19 cellular contexts compared by ENCODE assay signal in the genomic region with DNA sequence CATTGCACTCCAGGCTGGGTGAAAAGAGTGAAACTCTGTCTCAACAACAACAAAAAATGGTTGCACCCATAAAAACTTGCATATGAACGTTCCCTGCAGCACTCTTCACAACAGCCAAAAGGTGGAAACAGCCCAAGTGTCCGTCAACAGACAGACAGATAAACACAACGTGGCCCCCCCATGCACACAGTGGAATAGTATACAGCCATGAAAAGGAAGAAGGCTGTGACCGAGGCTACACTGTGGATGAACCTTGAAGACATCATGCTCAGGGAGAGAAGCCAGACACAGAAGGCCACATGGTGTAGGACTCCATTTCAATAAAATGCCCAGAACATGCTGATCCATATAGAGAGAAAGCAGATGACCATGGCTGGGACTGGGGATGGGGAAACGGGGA. TPM values are rescaled to one million over a fixed set of nuclear protein-coding genes. Genes with fewer than 3 reads are reported as not detected.
A peak's percentile ranks its signal among the peaks of the same experiment; 100 is the strongest.
DNase-seq lines count a peak whose midpoint lies in the region; ATAC-seq, FAIRE-seq and TF ChIP-seq lines count a peak whose summit lies in the region.
"Had no signal": no experiment of that assay in that cellular context is flagged by ENCODE, and none has a peak within 500 bp of the region (broad histone marks: within the 10 kb centered on the region; RNA-seq: fewer than 3 reads in every experiment).

No MANE protein-coding gene starts in this region.

- H3K4me3 ChIP-seq in heart right ventricle: peak overlapping the region in 1 of 10 donors; percentile 31
- no peak overlapping the region for H3K4me3 ChIP-seq in upper lobe of right lung
- no peak overlapping the region for H3K4me3 ChIP-seq in small intestine (ENCODE audit: low read depth in 1 of 2, low read length in 2 of 2)
- H3K4me3 ChIP-seq: dorsolateral prefrontal cortex, HAP-1, pancreas, SK-N-MC, suprapubic skin had no signal

- H3K27ac Mint-ChIP-seq in activated naive CD8-positive, alpha-beta T cell treated with anti-CD3 and anti-CD28 coated beads, Interleukin-2, amount 50 U/mL, for 24 hours: no peak overlapping the region
- H3K27ac Mint-ChIP-seq in memory B cell: peak overlapping the region; percentile 70
- H3K27ac Mint-ChIP-seq: activated T-helper 17 cell treated with anti-CD3 and anti-CD28 coated beads, Interleukin-2, amount 50 U/mL, for 72 hours; mesothelial cell of epicardium had no signal

- no peak for FAIRE-seq in small intestine (lab: Jason Lieb, UNC)

- ATAC-seq in heart right ventricle (peak in 2 of 8 donors; percentile 6 to 18), Right ventricle myocardium superior (ENCODE audit: poor library complexity) (no peak), memory B cell (ENCODE audit: low read depth) (no peak), upper lobe of right lung (no peak), GM18868 (IDR thresholded peaks at IDR 0.05; ENCODE audit: unreplicated experiment) (no peak), esophagus mucosa (no peak)
- no peak for ATAC-seq in activated naive CD8-positive, alpha-beta T cell treated with anti-CD3 and anti-CD28 coated beads, Interleukin-2, amount 50 U/mL, for 24 hours
- ATAC-seq: activated T-helper 17 cell treated with anti-CD3 and anti-CD28 coated beads, Interleukin-2, amount 50 U/mL, for 72 hours had no signal

- H3K27me3 Mint-ChIP-seq in activated naive CD8-positive, alpha-beta T cell treated with anti-CD3 and anti-CD28 coated beads, Interleukin-2, amount 50 U/mL, for 24 hours: no peaks in the 10 kb centered on the region
- no peaks in the 10 kb centered on the region for H3K27me3 Mint-ChIP-seq in memory B cell
- H3K27me3 Mint-ChIP-seq: activated T-helper 17 cell treated with anti-CD3 and anti-CD28 coated beads, Interleukin-2, amount 50 U/mL, for 72 hours had no signal

- H3K4me1 Mint-ChIP-seq in activated naive CD8-positive, alpha-beta T cell treated with anti-CD3 and anti-CD28 coated beads, Interleukin-2, amount 50 U/mL, for 24 hours: peaks cover 32% of the 10 kb centered on the region
- H3K4me1 Mint-ChIP-seq in memory B cell: peaks cover 31% of the 10 kb centered on the region

- peaks cover 1% of the 10 kb centered on the region for H3K9me3 Mint-ChIP-seq in activated naive CD8-positive, alpha-beta T cell treated with anti-CD3 and anti-CD28 coated beads, Interleukin-2, amount 50 U/mL, for 24 hours
- no peaks in the 10 kb centered on the region for H3K9me3 Mint-ChIP-seq in memory B cell
- H3K9me3 Mint-ChIP-seq: mesothelial cell of epicardium had no signal

- intact Hi-C loops in heart right ventricle (cut with DNase I): loop anchor here in 1 of 10 donors (2.0 kb wide), 1 partner anchor 23 kb away; no protein-coding TSS in a partner anchor
- intact Hi-C loops in Right ventricle myocardium superior (cut with DNase I): no loop called here
- intact Hi-C loops in upper lobe of right lung (cut with DNase I): no loop called here

- no peak overlapping the region for H3K4me3 Mint-ChIP-seq in activated naive CD8-positive, alpha-beta T cell treated with anti-CD3 and anti-CD28 coated beads, Interleukin-2, amount 50 U/mL, for 24 hours
- no peak overlapping the region for H3K4me3 Mint-ChIP-seq in memory B cell
- H3K4me3 Mint-ChIP-seq: activated T-helper 17 cell treated with anti-CD3 and anti-CD28 coated beads, Interleukin-2, amount 50 U/mL, for 72 hours; mesothelial cell of epicardium had no signal

- WGBS in heart right ventricle, 2 donors: 68 to 76% methylated on average over 5 of the region's 5 CpGs
- 84 to 89% (median 86%) methylated on average over 5 of the region's 5 CpGs for WGBS in small intestine, 3 donors

- H3K9me3 ChIP-seq in heart right ventricle (peaks cover 0 to 4% (median 0%) of the 10 kb centered on the region in 11 donors), upper lobe of right lung (no peaks in the 10 kb centered on the region), small intestine (ENCODE audit: control insufficient read depth, low read depth) (peaks cover 1% of the 10 kb centered on the region)
- H3K9me3 ChIP-seq: HAP-1, pancreas, suprapubic skin had no signal

- H3K27me3 ChIP-seq in heart right ventricle (peaks cover 0 to 23% (median 3%) of the 10 kb centered on the region in 7 donors), upper lobe of right lung (no peaks in the 10 kb centered on the region), small intestine (ENCODE audit: control insufficient read depth in 2 of 2, insufficient read depth in 2 of 2, low read length in 2 of 2) (no peaks in the 10 kb centered on the region)
- H3K27me3 ChIP-seq: suprapubic skin had no signal

- H3K36me3 Mint-ChIP-seq in activated naive CD8-positive, alpha-beta T cell treated with anti-CD3 and anti-CD28 coated beads, Interleukin-2, amount 50 U/mL, for 24 hours (ENCODE audit: low read depth): peaks cover 27% of the 10 kb centered on the region
- peaks cover 21% of the 10 kb centered on the region for H3K36me3 Mint-ChIP-seq in memory B cell
- H3K36me3 Mint-ChIP-seq: mesothelial cell of epicardium had no signal

- H3K36me3 ChIP-seq in heart right ventricle (no peaks in the 10 kb centered on the region), upper lobe of right lung (no peaks in the 10 kb centered on the region), small intestine (ENCODE audit: control insufficient read depth in 2 of 2, insufficient read depth in 2 of 2, low read length in 2 of 2) (no peaks in the 10 kb centered on the region)
- H3K36me3 ChIP-seq: HAP-1, pancreas, suprapubic skin, WERI-Rb-1 had no signal

- TF ChIP-seq CTCF in heart right ventricle (IDR thresholded peaks at IDR 0.05) (no peak), upper lobe of right lung (IDR thresholded peaks at IDR 0.05) (no peak)

- peak overlapping the region; percentile 73 to 89 (median 83) for H3K27ac ChIP-seq in heart right ventricle
- H3K27ac ChIP-seq in upper lobe of right lung: peak overlapping the region; percentile 71
- peak overlapping the region in 1 of 2 donors; percentile 74 for H3K27ac ChIP-seq in small intestine (ENCODE audit: low read depth in 1 of 2, low read length in 1 of 2)
- H3K27ac ChIP-seq: SK-N-MC, suprapubic skin, WERI-Rb-1 had no signal

- DNase-seq in heart right ventricle (no peak), Right ventricle myocardium superior (no peak), memory B cell (ENCODE audit: low spot score in 2 of 2) (no peak), upper lobe of right lung (peak; percentile 13), small intestine (no peak)
- DNase-seq in activated naive CD8-positive, alpha-beta T cell treated with anti-CD3 and anti-CD28 coated beads, Interleukin-2, amount 50 U/mL, for 24 hours: peak; percentile 1
- DNase-seq: NCI-H1417, OCI-M1, WERI-Rb-1 had no signal

- H3K4me1 ChIP-seq in heart right ventricle (peaks cover 0 to 43% (median 19%) of the 10 kb centered on the region in 9 donors), upper lobe of right lung (peaks cover 8% of the 10 kb centered on the region), small intestine (ENCODE audit: control insufficient read depth in 2 of 2, insufficient read depth in 1 of 2, low read depth in 1 of 2, low read length in 1 of 2) (no peaks in the 10 kb centered on the region)
- H3K4me1 ChIP-seq: pancreas had no signal

RNA-seq across cellular contexts. Expression of gene ASMTL, which starts 33.5 kb away (rescaled TPM):
- total RNA-seq in heart right ventricle (10 to 100 TPM; 23.3 to 50.6 (median 38.3) TPM), Right ventricle myocardium superior (31.8 TPM), upper lobe of right lung (23.8 TPM), esophagus mucosa (8.1 TPM)
- polyA plus RNA-seq in heart right ventricle (10 to 100 TPM; 16.6 to 40.7 TPM), small intestine (10 to 100 TPM; 10.1 to 22.1 (median 12.4) TPM)

RNA-seq across cellular contexts. Expression of gene P2RY8, which starts 50.8 kb away (rescaled TPM):
- total RNA-seq in heart right ventricle: 1 to 10 TPM; 1.2 to 6.7 (median 4.1) TPM
- polyA plus RNA-seq in heart right ventricle: 1 to 10 TPM; 1.0 to 3.2 TPM
- total RNA-seq in Right ventricle myocardium superior: 1.6 TPM
- 3.1 TPM for total RNA-seq in upper lobe of right lung
- 1 to 10 TPM in 1 of 3 donors, under 1 TPM in 2; 0.22 to 2.1 (median 0.81) TPM for polyA plus RNA-seq in small intestine
- 0.52 TPM for total RNA-seq in esophagus mucosa
- total RNA-seq: mesothelial cell of epicardium, NCI-H460 had no signal

Comparison
In these comparisons a context has a peak if more than half of its experiments do, and no peak if none do; other contexts are left out.
1. DNase-seq: peak in activated naive CD8-positive, alpha-beta T cell treated with anti-CD3 and anti-CD28 coated beads, Interleukin-2, amount 50 U/mL, for 24 hours (single experiment) and upper lobe of right lung (single experiment); none in heart right ventricle (0 of 2), Right ventricle myocardium superior (single experiment), memory B cell (0 of 2) and small intestine (single experiment).